In genomic region chr5:127838661-127839060, GRCh38 we compare ENCODE assay signal across 10 cellular contexts.
DNase-seq lines count a peak whose midpoint lies in the region; ATAC-seq and TF ChIP-seq lines count a peak whose summit lies in the region.
"Had no signal": no experiment of that assay in that cellular context is flagged by ENCODE, and none has a peak within 500 bp of the region (broad histone marks: within the 10 kb centered on the region; RNA-seq: fewer than 3 reads in every experiment).

No MANE protein-coding gene starts in this region.

- H3K79me2 ChIP-seq in Karpas-422 (ENCODE audit: low read length), result no peaks in the 10 kb centered on the region
- H3K79me2 ChIP-seq: parathyroid adenoma had no signal

- H3K4me3 Mint-ChIP-seq in stimulated activated memory B cell treated with anti-CD40 and anti-IgM and Interleukin-4, amounts not matched to agents 10 μg/mL and 1 μg/mL and 100 μg/mL, for 72 hours, result no peak overlapping the region

- H3K4me3 ChIP-seq in Karpas-422 (ENCODE audit: low read length) (no peak overlapping the region), cardiac fibroblast (replicated peaks in 1 of 2; ENCODE audit: low read depth in 2 of 2, low read length in 2 of 2) (no peak overlapping the region), mucosa of descending colon (no peak overlapping the region)

- H3K27ac Mint-ChIP-seq in stimulated activated memory B cell treated with anti-CD40 and anti-IgM and Interleukin-4, amounts not matched to agents 10 μg/mL and 1 μg/mL and 100 μg/mL, for 72 hours, result no peak overlapping the region

- H3K9me3 ChIP-seq in Karpas-422 (ENCODE audit: low read length) (peaks cover 9% of the 10 kb centered on the region; the same call in 1 of the 2 replicates), mucosa of descending colon (no peaks in the 10 kb centered on the region)

- intact Hi-C loops in mucosa of descending colon (cut with DNase I, micrococcal nuclease), result no loop called here

- peak overlapping the region; percentile 8 for H3K4me2 ChIP-seq in Karpas-422 (ENCODE audit: low read depth, low read length, poor library complexity, severe bottlenecking)

- no peaks in the 10 kb centered on the region for H3K9me3 Mint-ChIP-seq in stimulated activated memory B cell treated with anti-CD40 and anti-IgM and Interleukin-4, amounts not matched to agents 10 μg/mL and 1 μg/mL and 100 μg/mL, for 72 hours

- peaks cover 70% of the 10 kb centered on the region for H3K4me1 ChIP-seq in Karpas-422 (ENCODE audit: low read length)
- peaks cover 9% of the 10 kb centered on the region for H3K4me1 ChIP-seq in mucosa of descending colon (ENCODE audit: low read depth)
- H3K4me1 ChIP-seq: parathyroid adenoma had no signal

- peaks cover 7% of the 10 kb centered on the region for H3K4me1 Mint-ChIP-seq in stimulated activated memory B cell treated with anti-CD40 and anti-IgM and Interleukin-4, amounts not matched to agents 10 μg/mL and 1 μg/mL and 100 μg/mL, for 72 hours

- H3K27me3 Mint-ChIP-seq in stimulated activated memory B cell treated with anti-CD40 and anti-IgM and Interleukin-4, amounts not matched to agents 10 μg/mL and 1 μg/mL and 100 μg/mL, for 72 hours, result no peaks in the 10 kb centered on the region

- H2AFZ ChIP-seq in Karpas-422 (ENCODE audit: low read length), result peak overlapping the region; percentile 39; the same call in 1 of the 2 replicates
- H2AFZ ChIP-seq: parathyroid adenoma had no signal

- peak overlapping the region; percentile 2; the same call in 1 of the 2 replicates for H3K9ac ChIP-seq in Karpas-422 (ENCODE audit: low read length)
- H3K9ac ChIP-seq: parathyroid adenoma had no signal

- TF ChIP-seq CTCF in cardiac fibroblast (IDR thresholded peaks at IDR 0.05; ENCODE audit: low read depth, low read length), result no peak
- TF ChIP-seq CTCF in mucosa of descending colon (IDR thresholded peaks at IDR 0.05), result no peak

- DNase-seq in ELF-1 (ENCODE audit: low read depth, low spot score), result peak; percentile 9
- DNase-seq in Karpas-422, result peak; percentile 55
- DNase-seq in cardiac fibroblast (ENCODE audit: low read depth in 2 of 2), result peak; percentile 39 to 71
- DNase-seq in mucosa of descending colon, result no peak
- DNase-seq in COLO668 (lab: John Stamatoyannopoulos, UW; ENCODE audit: unreplicated experiment), result no peak
- DNase-seq in NCI-H2107 (lab: John Stamatoyannopoulos, UW), result no peak
- DNase-seq: NCI-H510A had no signal

- H4K20me1 ChIP-seq in Karpas-422 (ENCODE audit: insufficient read depth, low read depth, low read length), result no peaks in the 10 kb centered on the region

- H3K36me3 ChIP-seq in Karpas-422 (ENCODE audit: insufficient read depth, low read length) (peaks cover 15% of the 10 kb centered on the region; the same call in 1 of the 2 replicates), mucosa of descending colon (ENCODE audit: low read depth) (no peaks in the 10 kb centered on the region)

- H3K27ac ChIP-seq in Karpas-422 (ENCODE audit: low read length), result peak overlapping the region; percentile 94
- H3K27ac ChIP-seq: parathyroid adenoma had no signal

- no peaks in the 10 kb centered on the region for H3K36me3 Mint-ChIP-seq in stimulated activated memory B cell treated with anti-CD40 and anti-IgM and Interleukin-4, amounts not matched to agents 10 μg/mL and 1 μg/mL and 100 μg/mL, for 72 hours

- no peaks in the 10 kb centered on the region for H3K9me2 ChIP-seq in Karpas-422 (replicated peaks; ENCODE audit: insufficient read depth, low read length)

- no peaks in the 10 kb centered on the region for H3K27me3 ChIP-seq in Karpas-422 (ENCODE audit: low read length)

- ATAC-seq in mucosa of descending colon (peak; percentile 81), GM18870 (IDR thresholded peaks at IDR 0.05; ENCODE audit: unreplicated experiment) (no peak)
- no peak for ATAC-seq in stimulated activated memory B cell treated with anti-CD40 and anti-IgM and Interleukin-4, amounts not matched to agents 10 μg/mL and 1 μg/mL and 100 μg/mL, for 72 hours

Comparison
In these comparisons a context has a peak if more than half of its experiments do, and no peak if none do; other contexts are left out.
1. DNase-seq: peak in ELF-1 (single experiment), Karpas-422 (single experiment) and cardiac fibroblast (2 of 2); none in mucosa of descending colon (0 of 3), COLO668 (single experiment) and NCI-H2107 (single experiment).